ENCODE assay signal across 9 cellular contexts in genomic region chr1:160097196-160097910, GRCh38. TPM values are rescaled to one million over a fixed set of nuclear protein-coding genes. Genes with fewer than 3 reads are reported as not detected.
DNase-seq lines count a peak whose midpoint lies in the region; ATAC-seq lines count a peak whose summit lies in the region.
"Had no signal": no experiment of that assay in that cellular context is flagged by ENCODE, and none has a peak within 500 bp of the region (broad histone marks: within the 10 kb centered on the region; RNA-seq: fewer than 3 reads in every experiment).

No MANE protein-coding gene starts in this region.

- peaks cover 44% of the 10 kb centered on the region for H3K4me1 ChIP-seq in HUES48 (ENCODE audit: control insufficient read depth, insufficient read depth, low read length)

- H3K27me3 ChIP-seq in HUES48 (ENCODE audit: control insufficient read depth, insufficient read depth, low read length) = no peaks in the 10 kb centered on the region

- peak overlapping the region; percentile 91 for H3K4me3 Mint-ChIP-seq in activated T-helper 17 cell treated with anti-CD3 and anti-CD28 coated beads, Interleukin-2, amount 50 U/mL, for 72 hours
- peak overlapping the region; percentile 85 to 92 (median 89) for H3K4me3 Mint-ChIP-seq in immature natural killer cell

- peak; percentile 11 for ATAC-seq in activated T-helper 17 cell treated with anti-CD3 and anti-CD28 coated beads, Interleukin-2, amount 50 U/mL, for 72 hours (replicated peaks)
- ATAC-seq in GM18873 (IDR thresholded peaks at IDR 0.05; ENCODE audit: low FRiP score, unreplicated experiment) = no peak

- peaks cover 17% of the 10 kb centered on the region for H3K36me3 Mint-ChIP-seq in activated T-helper 17 cell treated with anti-CD3 and anti-CD28 coated beads, Interleukin-2, amount 50 U/mL, for 72 hours (ENCODE audit: low read depth)
- peaks cover 0 to 5% (median 4%) of the 10 kb centered on the region in 3 donors for H3K36me3 Mint-ChIP-seq in immature natural killer cell

- H3K27ac Mint-ChIP-seq in activated T-helper 17 cell treated with anti-CD3 and anti-CD28 coated beads, Interleukin-2, amount 50 U/mL, for 72 hours = peak overlapping the region; percentile 94
- peak overlapping the region; percentile 65 to 92 (median 80) for H3K27ac Mint-ChIP-seq in immature natural killer cell

- H3K9ac ChIP-seq in HUES48 (ENCODE audit: low read depth, low read length) = peak overlapping the region; percentile 37; the same call in 1 of the 2 replicates

- peaks cover 25% of the 10 kb centered on the region for H3K4me1 Mint-ChIP-seq in activated T-helper 17 cell treated with anti-CD3 and anti-CD28 coated beads, Interleukin-2, amount 50 U/mL, for 72 hours
- H3K4me1 Mint-ChIP-seq in immature natural killer cell = peaks cover 38 to 39% of the 10 kb centered on the region in 2 donors

- no peaks in the 10 kb centered on the region for H3K9me3 Mint-ChIP-seq in activated T-helper 17 cell treated with anti-CD3 and anti-CD28 coated beads, Interleukin-2, amount 50 U/mL, for 72 hours
- H3K9me3 Mint-ChIP-seq in immature natural killer cell = no peaks in the 10 kb centered on the region

- DNase-seq in immature natural killer cell (no peak), SHP77 (lab: John Stamatoyannopoulos, UW) (no peak), NCI-H510A (lab: John Stamatoyannopoulos, UW) (no peak)
- peak; percentile 61 for DNase-seq in stimulated activated CD8-positive, alpha-beta memory T cell treated with anti-CD3 and anti-CD28 coated beads, Interleukin-4, amount 100 ng/mL, for 48 hours
- DNase-seq in NK-92 treated with Interleukin-12 subunit alpha and Interleukin-12 subunit beta, amount 100 ng/mL, for 24 hours (lab: John Stamatoyannopoulos, UW) = no peak

- no peak overlapping the region for H3K27ac ChIP-seq in HUES48 (ENCODE audit: low read depth, low read length)

- H3K36me3 ChIP-seq in HUES48 (ENCODE audit: control insufficient read depth, insufficient read depth, low read length) = peaks cover 28% of the 10 kb centered on the region

- peak overlapping the region; percentile 79 for H3K4me3 ChIP-seq in HUES48 (ENCODE audit: low read depth, low read length)

- H3K9me3 ChIP-seq in HUES48 (ENCODE audit: control insufficient read depth, insufficient read depth, low read length) = no peaks in the 10 kb centered on the region

- H3K27me3 Mint-ChIP-seq in activated T-helper 17 cell treated with anti-CD3 and anti-CD28 coated beads, Interleukin-2, amount 50 U/mL, for 72 hours = no peaks in the 10 kb centered on the region
- H3K27me3 Mint-ChIP-seq in immature natural killer cell (ENCODE audit: low read depth in 3 of 3) = peaks cover 5 to 13% (median 7%) of the 10 kb centered on the region in 3 donors

RNA-seq across cellular contexts. Expression of gene IGSF8, which starts 1.1 kb away (rescaled TPM):
- 10 to 100 TPM; 23.8 to 30.8 TPM for total RNA-seq in activated T-helper 17 cell treated with anti-CD3 and anti-CD28 coated beads, Interleukin-2, amount 50 U/mL, for 72 hours
- 10 to 100 TPM; 29.1 to 57.4 (median 40.5) TPM for polyA plus RNA-seq in immature natural killer cell

RNA-seq across cellular contexts. Expression of gene KCNJ9, which starts 16.0 kb away (rescaled TPM):
- under 1 TPM in 1 of 2 donors, not detected in 1; 0.13 TPM for total RNA-seq in activated T-helper 17 cell treated with anti-CD3 and anti-CD28 coated beads, Interleukin-2, amount 50 U/mL, for 72 hours
- polyA plus RNA-seq in immature natural killer cell = not detected
- total RNA-seq: T-helper 1 cell treated with Interleukin-12 subunit alpha and Interleukin-12 subunit beta and Interleukin-4 antibody, amounts not matched to agents 30 ng/mL and 1 ng/mL, for 36 hours had no signal

RNA-seq across cellular contexts. Expression of gene ATP1A2, which starts 18.2 kb away (rescaled TPM):
- not detected for total RNA-seq in activated T-helper 17 cell treated with anti-CD3 and anti-CD28 coated beads, Interleukin-2, amount 50 U/mL, for 72 hours
- not detected for polyA plus RNA-seq in immature natural killer cell
- total RNA-seq: T-helper 1 cell treated with Interleukin-12 subunit alpha and Interleukin-12 subunit beta and Interleukin-4 antibody, amounts not matched to agents 30 ng/mL and 1 ng/mL, for 36 hours had no signal

RNA-seq across cellular contexts. Expression of gene KCNJ10, which starts 27.4 kb away (rescaled TPM):
- not detected for total RNA-seq in activated T-helper 17 cell treated with anti-CD3 and anti-CD28 coated beads, Interleukin-2, amount 50 U/mL, for 72 hours
- not detected for polyA plus RNA-seq in immature natural killer cell
- total RNA-seq: T-helper 1 cell treated with Interleukin-12 subunit alpha and Interleukin-12 subunit beta and Interleukin-4 antibody, amounts not matched to agents 30 ng/mL and 1 ng/mL, for 36 hours had no signal

RNA-seq across cellular contexts. Expression of gene ATP1A4, which starts 54.0 kb away (rescaled TPM):
- total RNA-seq in activated T-helper 17 cell treated with anti-CD3 and anti-CD28 coated beads, Interleukin-2, amount 50 U/mL, for 72 hours = under 1 TPM in 1 of 2 donors, not detected in 1; 0.48 TPM
- not detected for polyA plus RNA-seq in immature natural killer cell
- total RNA-seq: T-helper 1 cell treated with Interleukin-12 subunit alpha and Interleukin-12 subunit beta and Interleukin-4 antibody, amounts not matched to agents 30 ng/mL and 1 ng/mL, for 36 hours had no signal
